ENCODE assay signal across 13 cellular contexts in the genomic region with DNA sequence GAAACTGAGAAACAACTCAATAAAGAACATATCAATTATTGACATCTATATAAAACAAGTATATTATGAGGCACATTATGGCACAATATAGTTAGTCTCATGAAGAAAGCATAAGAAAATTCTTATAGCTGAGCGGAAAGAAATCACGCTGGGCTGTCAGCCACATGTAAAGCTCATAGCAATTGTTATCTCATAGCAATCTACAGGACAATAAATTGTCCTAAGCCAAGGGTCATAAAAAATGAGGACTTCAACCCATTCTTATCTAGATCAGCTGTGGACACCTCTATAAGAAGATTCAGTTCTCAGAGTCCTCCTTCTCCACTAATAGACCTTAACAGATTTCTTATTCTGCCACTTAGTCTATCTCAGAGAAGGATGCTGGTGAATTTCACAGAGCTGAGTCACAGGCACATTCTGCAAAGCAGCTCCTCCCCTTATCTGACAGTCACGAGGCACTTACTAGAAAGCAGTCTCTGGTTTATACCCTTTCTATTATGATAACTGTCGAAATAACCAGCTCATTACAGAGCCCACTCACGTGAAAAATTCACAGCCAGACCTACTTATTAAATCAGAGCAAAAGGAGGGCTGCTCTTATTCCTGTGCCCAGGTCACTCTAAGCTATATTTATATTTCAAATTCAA.
DNase-seq lines count a peak whose midpoint lies in the region; ATAC-seq and TF ChIP-seq lines count a peak whose summit lies in the region.
"Had no signal": no experiment of that assay in that cellular context is flagged by ENCODE, and none has a peak within 500 bp of the region (broad histone marks: within the 10 kb centered on the region; RNA-seq: fewer than 3 reads in every experiment).

No MANE protein-coding gene starts in this region.

- no peaks in the 10 kb centered on the region for H3F3A ChIP-seq in PC-9 (ENCODE audit: insufficient read depth, low read depth)

- 0 out of 2 replicates have a peak overlapping the region, but pooled peaks have one; percentile 13 for H3K4me2 ChIP-seq in PC-9

- no peak overlapping the region for H3K27ac ChIP-seq in PC-9
- no peak overlapping the region for H3K27ac ChIP-seq in esophagus squamous epithelium
- H3K27ac ChIP-seq: colonic mucosa, left ventricle myocardium inferior, sigmoid colon had no signal

- H3K9ac ChIP-seq in ES-I3 (ENCODE audit: low read depth, low read length) = peak overlapping the region; percentile 23; the same call in 1 of the 2 replicates

- DNase-seq in PC-9 (peak; percentile 14 to 42), fibroblast of gingiva (ENCODE audit: low read depth) (peak; percentile 21), non-pigmented ciliary epithelial cell (ENCODE audit: low read depth) (peak; percentile 40), esophagus squamous epithelium (lab: John Stamatoyannopoulos, UW) (no peak), T-helper 9 cell (no peak)
- no peak for DNase-seq in activated T-cell treated with anti-CD3 and anti-CD28 coated beads, Interleukin-2, amount 50 U/mL, for 48 hours
- DNase-seq: colonic mucosa, GDM1, left ventricle myocardium inferior, sigmoid colon, T-helper 17 cell had no signal

- no peak for ATAC-seq in HG02623 (IDR thresholded peaks at IDR 0.05; ENCODE audit: unreplicated experiment)
- ATAC-seq: T-helper 17 cell had no signal

- H3K9me3 ChIP-seq in ES-I3 (ENCODE audit: control insufficient read depth, insufficient read depth, low read length) (no peaks in the 10 kb centered on the region), PC-9 (ENCODE audit: insufficient read depth, low read depth) (no peaks in the 10 kb centered on the region), esophagus squamous epithelium (no peaks in the 10 kb centered on the region)
- H3K9me3 ChIP-seq: colonic mucosa had no signal

- H3K36me3 ChIP-seq in ES-I3 (ENCODE audit: insufficient read depth, low read length) (no peaks in the 10 kb centered on the region), PC-9 (ENCODE audit: low read depth) (no peaks in the 10 kb centered on the region), esophagus squamous epithelium (no peaks in the 10 kb centered on the region)
- H3K36me3 ChIP-seq: colonic mucosa, left ventricle myocardium inferior, sigmoid colon had no signal

- H3K27me3 ChIP-seq in PC-9 (ENCODE audit: insufficient read depth, low read depth) (no peaks in the 10 kb centered on the region), esophagus squamous epithelium (no peaks in the 10 kb centered on the region)
- H3K27me3 ChIP-seq: colonic mucosa, sigmoid colon had no signal

- intact Hi-C loops in PC-9 (cut with micrococcal nuclease; ENCODE audit: unreplicated experiment) (no loop called here), esophagus squamous epithelium (cut with DNase I) (no loop called here)

- peaks cover 4% of the 10 kb centered on the region; the same call in 1 of the 2 replicates for H3K4me1 ChIP-seq in ES-I3 (ENCODE audit: insufficient read depth, low read length)
- H3K4me1 ChIP-seq in PC-9 (replicated peaks; ENCODE audit: insufficient read depth) = no peaks in the 10 kb centered on the region
- no peaks in the 10 kb centered on the region for H3K4me1 ChIP-seq in esophagus squamous epithelium
- H3K4me1 ChIP-seq: colonic mucosa, left ventricle myocardium inferior, sigmoid colon had no signal

- H4K20me1 ChIP-seq in PC-9 (ENCODE audit: insufficient read depth) = no peaks in the 10 kb centered on the region

- TF ChIP-seq POLR2A in esophagus squamous epithelium (IDR thresholded peaks at IDR 0.05) = no peak

- H3K79me2 ChIP-seq in PC-9 (ENCODE audit: low read depth) = no peaks in the 10 kb centered on the region

- no TSS peak for BruUV-seq in PC-9 (replicated peaks; lab: Mats Ljungman, UMichigan)

- no peak overlapping the region for H2AFZ ChIP-seq in PC-9

- 46 to 55% methylated on average over 5 of the region's 5 CpGs for WGBS in esophagus squamous epithelium, 2 donors

- H3K9me2 ChIP-seq in PC-9 (ENCODE audit: insufficient read depth) = no peaks in the 10 kb centered on the region

- POLR2A ChIA-PET in PC-9 (lab: Charles Lee; ENCODE audit: unreplicated experiment) = no interaction called here

- CTCF ChIA-PET in PC-9 (lab: Charles Lee) = no interaction called here

- TF ChIP-seq CTCF in PC-9 (conservative IDR thresholded peaks at IDR 0.05) (no peak), esophagus squamous epithelium (IDR thresholded peaks at IDR 0.05) (no peak)

- H3K4me3 ChIP-seq in PC-9 = no peak overlapping the region
- no peak overlapping the region for H3K4me3 ChIP-seq in esophagus squamous epithelium
- H3K4me3 ChIP-seq: colonic mucosa, left ventricle myocardium inferior, sigmoid colon had no signal

Comparison
In these comparisons a context has a peak if more than half of its experiments do, and no peak if none do; other contexts are left out.
1. DNase-seq: peak in PC-9 (2 of 2), fibroblast of gingiva (single experiment) and non-pigmented ciliary epithelial cell (single experiment); none in esophagus squamous epithelium (single experiment), activated T-cell treated with anti-CD3 and anti-CD28 coated beads, Interleukin-2, amount 50 U/mL, for 48 hours (0 of 2) and T-helper 9 cell (single experiment).